In the genomic region with DNA sequence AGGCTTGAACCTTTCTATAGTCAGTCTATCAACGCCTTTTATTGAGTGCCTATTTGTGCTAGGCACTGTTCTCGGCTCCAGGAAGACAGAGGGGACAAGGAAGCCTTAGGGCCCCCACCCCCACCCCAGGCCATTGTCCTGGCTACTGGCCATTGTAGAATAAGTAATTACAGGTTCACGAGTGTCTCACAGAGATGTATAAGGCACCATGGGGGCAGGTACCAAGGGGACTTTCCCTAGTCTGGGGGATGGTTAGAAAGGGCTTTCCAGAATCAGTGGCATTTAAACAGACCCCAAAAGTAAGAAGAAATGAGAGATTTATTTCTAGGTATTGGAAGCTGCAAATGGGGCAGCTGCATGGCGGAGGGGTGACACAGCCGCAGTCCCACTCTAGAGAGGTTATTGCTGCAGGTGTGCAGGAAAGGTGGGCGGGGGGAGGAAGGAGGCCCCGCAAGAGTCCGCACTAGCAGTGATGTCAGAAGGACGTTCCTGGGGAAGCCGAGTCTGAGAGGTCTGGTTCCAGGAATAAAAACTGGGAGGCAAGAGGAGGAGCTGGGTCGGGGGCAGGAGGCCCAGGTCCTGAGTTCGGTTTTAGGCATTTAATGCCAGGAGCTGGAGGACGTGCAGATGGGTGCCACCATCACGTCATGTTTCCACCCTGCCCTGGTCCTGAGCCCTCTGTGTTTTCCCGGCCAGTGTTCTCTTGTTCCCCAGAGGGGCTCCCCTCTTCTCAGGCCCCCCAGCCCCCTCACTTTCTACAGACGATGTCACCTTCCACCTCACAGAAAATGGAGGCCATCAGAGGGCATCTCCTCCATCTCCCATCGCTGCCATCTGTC, we compare ENCODE assay signal across 13 cellular contexts. TPM values are rescaled to one million over a fixed set of nuclear protein-coding genes. Genes with fewer than 3 reads are reported as not detected.
DNase-seq lines count a peak whose midpoint lies in the region; ATAC-seq and TF ChIP-seq lines count a peak whose summit lies in the region.
"Had no signal": no experiment of that assay in that cellular context is flagged by ENCODE, and none has a peak within 500 bp of the region (broad histone marks: within the 10 kb centered on the region; RNA-seq: fewer than 3 reads in every experiment).

No MANE protein-coding gene starts in this region.

- no peaks in the 10 kb centered on the region for H3K27me3 Mint-ChIP-seq in dendritic cell treated with granulocyte-macrophage colony-stimulating factor and Interleukin-4, amounts not matched to agents 40 ng/mL and 50 ng/mL, for 4 days

- no peaks in the 10 kb centered on the region for H3K9me3 ChIP-seq in SK-N-SH
- no peaks in the 10 kb centered on the region for H3K9me3 ChIP-seq in OCI-LY3 (ENCODE audit: insufficient read depth, low read length)
- H3K9me3 ChIP-seq: thoracic aorta had no signal

- H3K4me1 ChIP-seq in SK-N-SH (ENCODE audit: control insufficient read depth in 1 of 2, insufficient read depth in 2 of 2, low read depth in 1 of 2, low read length in 1 of 2) (peaks cover 6 to 10% of the 10 kb centered on the region in 2 experiments; a peak in 3 of 4 replicates), OCI-LY3 (ENCODE audit: low read length) (peaks cover 9% of the 10 kb centered on the region; the same call in 1 of the 2 replicates)

- no peak for TF ChIP-seq CTCF in SK-N-SH (IDR thresholded peaks at IDR 0.05)
- TF ChIP-seq CTCF in OCI-LY3 (IDR thresholded peaks at IDR 0.05; ENCODE audit: low read depth, low read length), result no peak

- H3K27me3 ChIP-seq in SK-N-SH (ENCODE audit: insufficient read depth) (no peaks in the 10 kb centered on the region), OCI-LY3 (ENCODE audit: low read depth, low read length) (peaks cover 5% of the 10 kb centered on the region; the same call in 1 of the 2 replicates)
- H3K27me3 ChIP-seq: cardiac muscle cell had no signal

- no peak overlapping the region for H3K27ac ChIP-seq in SK-N-SH (ENCODE audit: low read depth in 2 of 2, low read length in 1 of 2)
- no peak overlapping the region for H3K27ac ChIP-seq in OCI-LY3 (ENCODE audit: low read length)
- H3K27ac ChIP-seq in skin epidermis, result peak overlapping the region in 18 of 21 experiments; percentile 21 to 81 (median 52)
- H3K27ac ChIP-seq: 22Rv1, cardiac muscle cell, thoracic aorta had no signal

- H3K4me1 Mint-ChIP-seq in dendritic cell treated with granulocyte-macrophage colony-stimulating factor and Interleukin-4, amounts not matched to agents 40 ng/mL and 50 ng/mL, for 4 days (ENCODE audit: low read depth), result peaks cover 79% of the 10 kb centered on the region

- WGBS in SK-N-SH (ENCODE audit: low lambda C conversion rate), result 87% methylated on average over 17 of the region's 17 CpGs

- DNase-seq in SK-N-SH (no peak), NCI-H82 (lab: John Stamatoyannopoulos, UW) (no peak), pons (ENCODE audit: low spot score) (no peak), mesenteric fat pad (ENCODE audit: low spot score) (no peak)
- DNase-seq: NCI-H187, SW 1271 had no signal

- H3K9ac ChIP-seq in SK-N-SH (no peak overlapping the region), OCI-LY3 (ENCODE audit: low read length) (no peak overlapping the region)

- TF ChIP-seq RAD21 in SK-N-SH (IDR thresholded peaks at IDR 0.05; ENCODE audit: low read length), result no peak

- no peaks in the 10 kb centered on the region for H3K9me3 Mint-ChIP-seq in dendritic cell treated with granulocyte-macrophage colony-stimulating factor and Interleukin-4, amounts not matched to agents 40 ng/mL and 50 ng/mL, for 4 days

- H3K4me2 ChIP-seq in SK-N-SH, result no peak overlapping the region
- peak overlapping the region; percentile 20; the same call in 1 of the 2 replicates for H3K4me2 ChIP-seq in OCI-LY3 (ENCODE audit: low read length)

- H3K9me2 ChIP-seq in SK-N-SH, result no peaks in the 10 kb centered on the region

- H3K4me3 Mint-ChIP-seq in dendritic cell treated with granulocyte-macrophage colony-stimulating factor and Interleukin-4, amounts not matched to agents 40 ng/mL and 50 ng/mL, for 4 days, result peak overlapping the region; percentile 52

- no peaks in the 10 kb centered on the region for H4K20me1 ChIP-seq in SK-N-SH (ENCODE audit: insufficient read depth)
- no peaks in the 10 kb centered on the region for H4K20me1 ChIP-seq in OCI-LY3 (ENCODE audit: insufficient read depth, low read length)

- ATAC-seq in SK-N-SH treated with all-trans-retinoic acid at 6 μM for 48 hours, result no peak

- TF ChIP-seq EP300 in SK-N-SH (IDR thresholded peaks at IDR 0.05; ENCODE audit: borderline replicate concordance in 1 of 2, low read depth in 1 of 2, low read length in 1 of 2), result no peak

- H3K27ac Mint-ChIP-seq in dendritic cell treated with granulocyte-macrophage colony-stimulating factor and Interleukin-4, amounts not matched to agents 40 ng/mL and 50 ng/mL, for 4 days, result peak overlapping the region; percentile 91

- H3K4me3 ChIP-seq in SK-N-SH (ENCODE audit: low read depth in 2 of 2, low read length in 1 of 2) (no peak overlapping the region), OCI-LY3 (ENCODE audit: low read length) (no peak overlapping the region), skin epidermis (no peak overlapping the region)
- H3K4me3 ChIP-seq: cardiac muscle cell, thoracic aorta had no signal

- H3F3A ChIP-seq in SK-N-SH (replicated peaks; ENCODE audit: insufficient read depth), result peaks cover 13% of the 10 kb centered on the region

- peaks cover 0 to under 1% of the 10 kb centered on the region in 2 experiments for H3K36me3 ChIP-seq in SK-N-SH (replicated peaks in 1 of 2; ENCODE audit: control insufficient read depth in 1 of 2, insufficient read depth in 2 of 2, low read length in 1 of 2)
- H3K36me3 ChIP-seq in OCI-LY3 (replicated peaks; ENCODE audit: low read depth, low read length), result no peaks in the 10 kb centered on the region
- H3K36me3 ChIP-seq: cardiac muscle cell had no signal

- peaks cover 30% of the 10 kb centered on the region for H3K36me3 Mint-ChIP-seq in dendritic cell treated with granulocyte-macrophage colony-stimulating factor and Interleukin-4, amounts not matched to agents 40 ng/mL and 50 ng/mL, for 4 days (ENCODE audit: low read depth)

- no peaks in the 10 kb centered on the region for H3K79me2 ChIP-seq in SK-N-SH (ENCODE audit: insufficient read depth)
- no peaks in the 10 kb centered on the region for H3K79me2 ChIP-seq in OCI-LY3 (ENCODE audit: low read length)

- H2AFZ ChIP-seq in SK-N-SH (ENCODE audit: low read depth) (no peak overlapping the region), OCI-LY3 (ENCODE audit: low read depth, low read length) (0 out of 2 replicates have a peak overlapping the region, but pooled peaks have one; percentile 60)

- CTCF ChIA-PET in SK-N-SH (lab: Yijun Ruan, JAX), result interaction anchor here (0.7 to 1.2 kb wide), 2 partner anchors 11 to 20 kb away, joined by 3 read pairs; no protein-coding TSS in a partner anchor

- POLR2A ChIA-PET in SK-N-SH (lab: Yijun Ruan, JAX), result no interaction called here

- intact Hi-C loops in dendritic cell treated with granulocyte-macrophage colony-stimulating factor and Interleukin-4, amounts not matched to agents 40 ng/mL and 50 ng/mL, for 4 days (cut with micrococcal nuclease), result no loop called here

TF ChIP-seq in SK-N-SH, 30 proteins besides CTCF, POLR2A, EP300 and RAD21:
- TF ChIP-seq POLR2AphosphoS5 (IDR thresholded peaks at IDR 0.05; ENCODE audit: low read depth, low read length), result peak; percentile 5; the same call in 1 of the 2 replicates
- TF ChIP-seq ZBTB33 (IDR thresholded peaks at IDR 0.05; ENCODE audit: borderline replicate concordance, low read depth), result no peak

TF ChIP-seq in SK-N-SH treated with all-trans-retinoic acid at 6 μM for 48 hours, 23 proteins besides CTCF, POLR2A, EP300 and RAD21 (continues in another document):
- TF ChIP-seq TCF4 (CRISPR knock-in tag; IDR thresholded peaks at IDR 0.05; ENCODE audit: borderline replicate concordance), result no peak
- TF ChIP-seq TSHZ2 (CRISPR knock-in tag; IDR thresholded peaks at IDR 0.05), result no peak
- TF ChIP-seq PPARA (CRISPR knock-in tag; IDR thresholded peaks at IDR 0.05; ENCODE audit: borderline replicate concordance), result no peak
- TF ChIP-seq ARNTL (CRISPR knock-in tag; IDR thresholded peaks at IDR 0.05; ENCODE audit: borderline replicate concordance, low read depth), result no peak
- TF ChIP-seq ZC3H10 (CRISPR knock-in tag; IDR thresholded peaks at IDR 0.05), result no peak
- TF ChIP-seq RARB (CRISPR knock-in tag; IDR thresholded peaks at IDR 0.05), result no peak
- TF ChIP-seq GLIS3 (CRISPR knock-in tag; IDR thresholded peaks at IDR 0.05), result no peak
- no peak for TF ChIP-seq ZFP30 (CRISPR knock-in tag; IDR thresholded peaks at IDR 0.05)
- no peak for TF ChIP-seq BACH2 (CRISPR knock-in tag; IDR thresholded peaks at IDR 0.05; ENCODE audit: borderline replicate concordance)

RNA-seq across cellular contexts. Expression of gene FOSL2, which starts 30.5 kb away (rescaled TPM):
- polyA plus RNA-seq in SK-N-SH (2012; rRNA removed), result 30.1 and 41.7 TPM in 2 replicates
- 20.1 and 23.0 TPM in 2 replicates for polyA plus RNA-seq in SK-N-SH (2012; cell fraction: cytosol; rRNA removed)
- polyA plus RNA-seq in SK-N-SH (2012; cell fraction: nucleus; rRNA removed), result 50.5 and 72.9 TPM in 2 replicates
- 259 TPM for total RNA-seq in mesenteric fat pad

Comparison
In these comparisons a context has a peak if more than half of its experiments do, and no peak if none do; other contexts are left out.
1. H3K27ac ChIP-seq: peak in skin epidermis (18 of 21); none in SK-N-SH (0 of 2) and OCI-LY3 (single experiment).